Comparison of ENCODE assay signal across 8 cellular contexts in genomic region chr5:177311723-177312648, GRCh38. TPM values are rescaled to one million over a fixed set of nuclear protein-coding genes. Genes with fewer than 3 reads are reported as not detected.
DNase-seq lines count a peak whose midpoint lies in the region; ATAC-seq and TF ChIP-seq lines count a peak whose summit lies in the region.

TSS of gene MXD3 (minus strand) at chr5:177311898. CDS start at chr5:177311830, 68 bp downstream.

- no peaks in the 10 kb centered on the region for H3K27me3 Mint-ChIP-seq in natural killer cell treated with Interleukin-12 subunit alpha and Interleukin-12 subunit beta and Interleukin-15 and Interleukin-18, amount 100 ng/mL, for 72 hours

- no peaks in the 10 kb centered on the region for H3K9me3 Mint-ChIP-seq in natural killer cell treated with Interleukin-12 subunit alpha and Interleukin-12 subunit beta and Interleukin-15 and Interleukin-18, amount 100 ng/mL, for 72 hours

- peak; percentile 91 to 93 for ATAC-seq in natural killer cell treated with Interleukin-12 subunit alpha and Interleukin-12 subunit beta and Interleukin-15 and Interleukin-18, amount 100 ng/mL, for 72 hours

- DNase-seq in ELF-1 (ENCODE audit: low read depth, low spot score) = peak; percentile 99
- DNase-seq in H4 (ENCODE audit: low spot score) = peak; percentile 98
- peak; percentile 79 for DNase-seq in LNCaP clone FGC (ENCODE audit: low read depth)
- DNase-seq in RPMI7951 (ENCODE audit: low read depth) = peak; percentile 95
- peak; percentile 86 for DNase-seq in activated T-helper 1 cell treated with Interleukin-2 at 50 U/mL for 16 hours (ENCODE audit: low read depth)
- peak; percentile 91 for DNase-seq in fibroblast of mammary gland (ENCODE audit: low read depth)
- DNase-seq in natural killer cell treated with Interleukin-12 subunit alpha and Interleukin-12 subunit beta and Interleukin-15 and Interleukin-18, amount 100 ng/mL, for 72 hours (ENCODE audit: low spot score) = peak; percentile 97
- peak; percentile 85 to 93 (median 90) for DNase-seq in stimulated activated naive CD4-positive, alpha-beta T cell (lab: John Stamatoyannopoulos, UW)

- H3K4me3 ChIP-seq in LNCaP clone FGC (ENCODE audit: low read depth, low read length) (peak within 1 kb of the TSS; percentile 75), fibroblast of mammary gland (ENCODE audit: control insufficient read depth, low read depth, low read length) (peak within 1 kb of the TSS; percentile 71)

- H3K27ac Mint-ChIP-seq in natural killer cell treated with Interleukin-12 subunit alpha and Interleukin-12 subunit beta and Interleukin-15 and Interleukin-18, amount 100 ng/mL, for 72 hours = peak within 1 kb of the TSS; percentile 61 to 71

- no peak for TF ChIP-seq CTCF in LNCaP clone FGC (IDR thresholded peaks at IDR 0.05; ENCODE audit: control insufficient read depth, extremely low read depth, insufficient read depth)
- TF ChIP-seq CTCF in fibroblast of mammary gland (conservative IDR thresholded peaks at IDR 0.05; ENCODE audit: control insufficient read depth, insufficient read depth, low read depth, low read length) = no peak

- peaks cover under 1% of the 10 kb centered on the region for H3K36me3 Mint-ChIP-seq in natural killer cell treated with Interleukin-12 subunit alpha and Interleukin-12 subunit beta and Interleukin-15 and Interleukin-18, amount 100 ng/mL, for 72 hours

- H3K4me3 Mint-ChIP-seq in natural killer cell treated with Interleukin-12 subunit alpha and Interleukin-12 subunit beta and Interleukin-15 and Interleukin-18, amount 100 ng/mL, for 72 hours = peak within 1 kb of the TSS; percentile 96

- H3K4me1 Mint-ChIP-seq in natural killer cell treated with Interleukin-12 subunit alpha and Interleukin-12 subunit beta and Interleukin-15 and Interleukin-18, amount 100 ng/mL, for 72 hours (ENCODE audit: low read depth in 2 of 2) = peaks cover 29 to 32% of the 10 kb centered on the region in 2 donors

RNA-seq across cellular contexts. Expression of gene MXD3, which starts in this region (rescaled TPM):
- total RNA-seq in H4 (2014; rRNA removed; shearing (Covaris generic)) = 34.7 and 74.3 TPM in 2 replicates
- 50.6 and 72.9 TPM in 2 replicates for total RNA-seq in RPMI7951 (2014; rRNA removed; shearing (Covaris generic))
- 10 to 100 TPM; 15.0 to 24.8 TPM for total RNA-seq in natural killer cell treated with Interleukin-12 subunit alpha and Interleukin-12 subunit beta and Interleukin-15 and Interleukin-18, amount 100 ng/mL, for 72 hours

Comparison
In these comparisons a context has a peak if more than half of its experiments do, and no peak if none do; other contexts are left out.
1. Peak in every context shown above with its lines: DNase-seq, ATAC-seq and H3K4me3 ChIP-seq.